Comparison of ENCODE assay signal across 29 cellular contexts in genomic region chr10:66695046-66695445, GRCh38.
"Had no signal": no experiment of that assay in that cellular context is flagged by ENCODE, and none has a peak within 500 bp of the region (broad histone marks: within the 10 kb centered on the region; RNA-seq: fewer than 3 reads in every experiment).

No MANE protein-coding gene starts in this region.

- H3K4me1 ChIP-seq: colonic mucosa, esophagus muscularis mucosa, gastroesophageal sphincter had no signal

- H3K4me3 Mint-ChIP-seq: activated CD8-positive, alpha-beta T cell treated with anti-CD3 and anti-CD28 coated beads for 36 hours; activated naive CD8-positive, alpha-beta T cell; activated T-cell treated with anti-CD3 and anti-CD28 coated beads, Interleukin-2, amount 50 U/mL, for 4 hours; activated T-helper 17 cell treated with anti-CD3 and anti-CD28 coated beads, Interleukin-2, amount 50 U/mL, for 72 hours; WTC11 had no signal

- DNase-seq: activated CD4-positive, alpha-beta T cell treated with anti-CD3 and anti-CD28 coated beads for 1 hour; activated CD4-positive, alpha-beta T cell treated with anti-CD3 and anti-CD28 coated beads for 4 hours; activated CD4-positive, alpha-beta T cell treated with anti-CD3 and anti-CD28 coated beads, Interleukin-2, amount 50 U/mL, for 1 hour; activated CD4-positive, alpha-beta T cell treated with anti-CD3 and anti-CD28 coated beads, Interleukin-2, amount 50 U/mL, for 48 hours; activated CD8-positive, alpha-beta memory T cell treated with anti-CD3 and anti-CD28 coated beads for 24 hours; activated CD8-positive, alpha-beta T cell treated with anti-CD3 and anti-CD28 coated beads for 36 hours; activated effector memory CD4-positive, alpha-beta T cell treated with Interleukin-2 at 50 U/mL for 16 hours; activated gamma-delta T cell treated with Interleukin-2 at 50 U/mL for 16 hours; activated naive CD4-positive, alpha-beta T cell treated with anti-CD3 and anti-CD28 coated beads, Interleukin-2, amount 50 U/mL, for 16 hours; activated naive CD4-positive, alpha-beta T cell treated with Interleukin-2 at 50 U/mL for 16 hours; activated T-cell treated with anti-CD3 and anti-CD28 coated beads, Interleukin-2, amount 50 U/mL, for 4 hours; amniotic stem cell; anterior cingulate cortex; brain microvascular endothelial cell; central memory CD4-positive, alpha-beta T cell; cerebellar nuclear complex; colonic mucosa; effector CD8-positive, alpha-beta T cell; erythroblast; foreskin melanocyte; heart right ventricle; T-helper 2 cell had no signal

- H3K27me3 Mint-ChIP-seq: activated CD8-positive, alpha-beta T cell treated with anti-CD3 and anti-CD28 coated beads for 36 hours; activated naive CD8-positive, alpha-beta T cell; activated T-helper 17 cell treated with anti-CD3 and anti-CD28 coated beads, Interleukin-2, amount 50 U/mL, for 72 hours had no signal

- H3K9me3 ChIP-seq: colonic mucosa, esophagus muscularis mucosa, gastroesophageal sphincter had no signal

- H3K36me3 ChIP-seq: brain microvascular endothelial cell, cardiac muscle cell, colonic mucosa, esophagus muscularis mucosa, gastroesophageal sphincter, heart right ventricle had no signal

- H3K4me1 Mint-ChIP-seq: activated T-helper 17 cell treated with anti-CD3 and anti-CD28 coated beads, Interleukin-2, amount 50 U/mL, for 72 hours; WTC11 had no signal

- H3K27ac Mint-ChIP-seq: activated CD8-positive, alpha-beta T cell treated with anti-CD3 and anti-CD28 coated beads for 36 hours; activated naive CD8-positive, alpha-beta T cell; activated T-helper 17 cell treated with anti-CD3 and anti-CD28 coated beads, Interleukin-2, amount 50 U/mL, for 72 hours; WTC11 had no signal

- H3K9me3 Mint-ChIP-seq: activated T-cell treated with anti-CD3 and anti-CD28 coated beads, Interleukin-2, amount 50 U/mL, for 4 hours had no signal

- H3K36me3 Mint-ChIP-seq: activated naive CD8-positive, alpha-beta T cell had no signal

- H3K27me3 ChIP-seq: brain microvascular endothelial cell, cardiac muscle cell, colonic mucosa, esophagus muscularis mucosa, gastroesophageal sphincter, heart right ventricle had no signal

- H3K27ac ChIP-seq: brain microvascular endothelial cell, cardiac muscle cell, colonic mucosa, esophagus muscularis mucosa, gastroesophageal sphincter, heart right ventricle, VCaP had no signal

- H3K4me3 ChIP-seq: cardiac muscle cell, colonic mucosa, esophagus muscularis mucosa, gastroesophageal sphincter, heart right ventricle had no signal
